ENCODE assay signal across 9 cellular contexts in genomic region chr4:73599182-73599581, GRCh38. TPM values are rescaled to one million over a fixed set of nuclear protein-coding genes. Genes with fewer than 3 reads are reported as not detected.
DNase-seq lines count a peak whose midpoint lies in the region; ATAC-seq and TF ChIP-seq lines count a peak whose summit lies in the region.
"Had no signal": no experiment of that assay in that cellular context is flagged by ENCODE, and none has a peak within 500 bp of the region (broad histone marks: within the 10 kb centered on the region; RNA-seq: fewer than 3 reads in every experiment).

No MANE protein-coding gene starts in this region.

- DNase-seq in LHCN-M2 (ENCODE audit: low read depth) (peak; percentile 93), body of pancreas (peak; percentile 54 to 65 (median 61)), mucosa of descending colon (peak; percentile 64 to 77 (median 71)), NCI-H187 treated with DMSO at 0.1 percent for 48 hours (lab: John Stamatoyannopoulos, UW) (no peak), GF-D8 (lab: John Stamatoyannopoulos, UW) (no peak)

- peak overlapping the region; percentile 56 for H3K4me2 ChIP-seq in DOHH2 (ENCODE audit: low read length)

- H3K27me3 ChIP-seq in DOHH2 (ENCODE audit: control insufficient read depth, low read length) (no peaks in the 10 kb centered on the region), body of pancreas (no peaks in the 10 kb centered on the region)

- peaks cover 4% of the 10 kb centered on the region; the same call in 1 of the 2 replicates for H3K9me3 ChIP-seq in DOHH2 (ENCODE audit: control insufficient read depth, insufficient read depth, low read length)
- no peaks in the 10 kb centered on the region for H3K9me3 ChIP-seq in body of pancreas
- no peaks in the 10 kb centered on the region for H3K9me3 ChIP-seq in mucosa of descending colon

- H4K20me1 ChIP-seq in DOHH2 (ENCODE audit: control insufficient read depth, insufficient read depth, low read depth, low read length) = no peaks in the 10 kb centered on the region

- H3K27ac ChIP-seq in DOHH2 (ENCODE audit: low read depth, low read length) (peak overlapping the region; percentile 100), body of pancreas (peak overlapping the region; percentile 37 to 72 (median 54))

- peaks cover 86% of the 10 kb centered on the region for H3K79me2 ChIP-seq in DOHH2 (ENCODE audit: control insufficient read depth, low read length)

- H3K4me1 ChIP-seq in DOHH2 (ENCODE audit: control insufficient read depth, low read length) = peaks cover 100% of the 10 kb centered on the region
- peaks cover 58% of the 10 kb centered on the region for H3K4me1 ChIP-seq in body of pancreas
- H3K4me1 ChIP-seq in mucosa of descending colon (ENCODE audit: low read depth) = peaks cover 12% of the 10 kb centered on the region

- peaks cover 55% of the 10 kb centered on the region for H3F3A ChIP-seq in DOHH2 (ENCODE audit: control insufficient read depth, insufficient read depth)

- TF ChIP-seq CTCF in DOHH2 (IDR thresholded peaks at IDR 0.05; ENCODE audit: low read depth, low read length, poor library complexity, severe bottlenecking) (no peak), body of pancreas (IDR thresholded peaks at IDR 0.05) (no peak), mucosa of descending colon (IDR thresholded peaks at IDR 0.05) (no peak)

- ATAC-seq in body of pancreas (peak; percentile 68), mucosa of descending colon (peak; percentile 94), HG02885 (IDR thresholded peaks at IDR 0.05; ENCODE audit: poor library complexity, unreplicated experiment) (no peak), GM18861 (IDR thresholded peaks at IDR 0.05; ENCODE audit: unreplicated experiment) (no peak)

- TF ChIP-seq POLR2A in body of pancreas (IDR thresholded peaks at IDR 0.05) = no peak

- H3K4me3 ChIP-seq in DOHH2 (ENCODE audit: low read length) (peak overlapping the region; percentile 41), body of pancreas (no peak overlapping the region), mucosa of descending colon (no peak overlapping the region)

- H3K36me3 ChIP-seq in DOHH2 (ENCODE audit: control insufficient read depth, low read length) (peaks cover 97% of the 10 kb centered on the region), body of pancreas (replicated peaks in 1 of 2; ENCODE audit: insufficient read depth in 1 of 2, low read depth in 2 of 2) (no peaks in the 10 kb centered on the region), mucosa of descending colon (ENCODE audit: low read depth) (no peaks in the 10 kb centered on the region)

- intact Hi-C loops in body of pancreas (cut with DNase I) = no loop called here
- intact Hi-C loops in mucosa of descending colon (cut with DNase I, micrococcal nuclease) = no loop called here

- 16 to 28% methylated on average over 4 of the region's 4 CpGs for WGBS in body of pancreas, 2 donors

- H3K9me2 ChIP-seq in DOHH2 (replicated peaks; ENCODE audit: control insufficient read depth, low read length) = no peaks in the 10 kb centered on the region

RNA-seq across cellular contexts. Expression of gene RASSF6, which starts 21.1 kb away (rescaled TPM):
- total RNA-seq in LHCN-M2 (2014; rRNA removed) = 0.17 and 0.51 TPM in 2 replicates
- polyA plus RNA-seq in LHCN-M2 (2012) = not detected
- total RNA-seq in body of pancreas = 10 to 100 TPM in 1 of 2 donors, 1 to 10 TPM in 1; 5.3 to 10.1 TPM
- total RNA-seq in mucosa of descending colon = 10 to 100 TPM; 15.1 to 41.1 (median 27.1) TPM
- total RNA-seq: activated CD8-positive, alpha-beta memory T cell treated with anti-CD3 and anti-CD28 coated beads for 36 hours had no signal

Comparison
In these comparisons a context has a peak if more than half of its experiments do, and no peak if none do; other contexts are left out.
1. DNase-seq: peak in LHCN-M2 (single experiment), body of pancreas (4 of 4) and mucosa of descending colon (3 of 3); none in NCI-H187 treated with DMSO at 0.1 percent for 48 hours (single experiment) and GF-D8 (single experiment).
2. ATAC-seq: peak in body of pancreas (single experiment) and mucosa of descending colon (single experiment); none in HG02885 (single experiment) and GM18861 (single experiment).